ENCODE assay signal across 12 cellular contexts in the genomic region with DNA sequence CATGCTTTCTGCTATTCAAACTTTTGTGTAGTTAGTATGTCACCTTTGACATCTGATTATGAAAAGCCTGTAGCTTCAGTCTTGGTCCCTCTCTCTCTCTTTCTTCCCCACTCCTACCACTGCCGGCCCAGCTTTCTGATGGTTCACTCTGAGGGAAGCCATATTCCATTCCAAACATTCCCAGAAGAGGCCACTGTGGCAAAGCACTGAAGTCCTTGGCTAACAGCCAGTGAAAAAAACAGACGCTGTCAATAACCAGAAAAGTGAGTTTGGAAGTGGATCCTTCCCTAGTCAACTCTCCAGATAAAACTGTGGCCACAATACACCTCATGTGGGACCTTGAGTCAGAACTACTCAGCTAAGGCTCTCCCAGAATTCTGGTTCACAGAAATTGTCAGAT.
A peak's percentile ranks its signal among the peaks of the same experiment; 100 is the strongest.
DNase-seq lines count a peak whose midpoint lies in the region; ATAC-seq and TF ChIP-seq lines count a peak whose summit lies in the region.
"Had no signal": no experiment of that assay in that cellular context is flagged by ENCODE, and none has a peak within 500 bp of the region (broad histone marks: within the 10 kb centered on the region; RNA-seq: fewer than 3 reads in every experiment).

No MANE protein-coding gene starts in this region.

- H3K4me3 Mint-ChIP-seq in MCF 10A (ENCODE audit: unreplicated experiment), result no peak overlapping the region
- no peak overlapping the region for H3K4me3 Mint-ChIP-seq in activated T-cell treated with anti-CD3 and anti-CD28 coated beads, Interleukin-2, amount 50 U/mL, for 24 hours

- TF ChIP-seq CTCF in MCF 10A (IDR thresholded peaks at IDR 0.05; ENCODE audit: unreplicated experiment) (no peak), breast epithelium (IDR thresholded peaks at IDR 0.05) (peak in 1 of 3 donors; percentile 32), Panc1 (IDR thresholded peaks at IDR 0.05) (peak; percentile 15; the same call in 1 of the 2 replicates)

- BruUV-seq in MCF 10A (replicated peaks; lab: Mats Ljungman, UMichigan) (no TSS peak), Panc1 (replicated peaks; lab: Mats Ljungman, UMichigan) (no TSS peak)

- H3K27ac Mint-ChIP-seq in MCF 10A (ENCODE audit: low read depth, unreplicated experiment), result no peak overlapping the region
- H3K27ac Mint-ChIP-seq in activated T-cell treated with anti-CD3 and anti-CD28 coated beads, Interleukin-2, amount 50 U/mL, for 24 hours, result no peak overlapping the region

- DNase-seq in MCF 10A (ENCODE audit: unreplicated experiment) (peak; percentile 35), breast epithelium (ENCODE audit: low spot score in 2 of 2) (no peak), Panc1 (ENCODE audit: low read depth, low spot score) (no peak), left ventricle myocardium superior (no peak), substantia nigra (lab: John Stamatoyannopoulos, UW) (peak in 33 of 49 donors; percentile 0 to 58 (median 7)), middle frontal gyrus (ENCODE audit: extremely low spot score, low spot score) (no peak), EL (no peak)
- no peak for DNase-seq in activated T-cell treated with anti-CD3 and anti-CD28 coated beads, Interleukin-2, amount 50 U/mL, for 24 hours
- DNase-seq: activated naive CD4-positive, alpha-beta T cell treated with Interleukin-2 at 50 U/mL for 16 hours had no signal

- intact Hi-C loops in MCF 10A (cut with micrococcal nuclease) (loop anchor here (10.0 kb wide), 1 partner anchor 392 kb away; no protein-coding TSS in a partner anchor), breast epithelium (cut with DNase I; ENCODE audit: low total_unique reads) (loop anchor here (10.0 kb wide), 1 partner anchor 48 kb away; no protein-coding TSS in a partner anchor), Panc1 (cut with micrococcal nuclease; ENCODE audit: unreplicated experiment) (no loop called here), left ventricle myocardium superior (cut with micrococcal nuclease) (loop anchor here (5.0 kb wide), 1 partner anchor 389 kb away; no protein-coding TSS in a partner anchor)

- no peak for TF ChIP-seq POLR2A in breast epithelium (IDR thresholded peaks at IDR 0.05)

- H3K36me3 Mint-ChIP-seq in MCF 10A (ENCODE audit: insufficient read depth, unreplicated experiment), result no peaks in the 10 kb centered on the region
- no peaks in the 10 kb centered on the region for H3K36me3 Mint-ChIP-seq in activated T-cell treated with anti-CD3 and anti-CD28 coated beads, Interleukin-2, amount 50 U/mL, for 24 hours (ENCODE audit: low read depth)

- H3K9me3 Mint-ChIP-seq in MCF 10A (ENCODE audit: unreplicated experiment), result no peaks in the 10 kb centered on the region
- peaks cover 3% of the 10 kb centered on the region for H3K9me3 Mint-ChIP-seq in activated T-cell treated with anti-CD3 and anti-CD28 coated beads, Interleukin-2, amount 50 U/mL, for 24 hours

- POLR2A ChIA-PET in MCF 10A (lab: Yijun Ruan, JAX) (no interaction called here), Panc1 (lab: Charles Lee) (no interaction called here)

- H3K27ac ChIP-seq in breast epithelium (no peak overlapping the region), Panc1 (ENCODE audit: low read length) (no peak overlapping the region), substantia nigra (ENCODE audit: low read depth, low read length, poor library complexity, severe bottlenecking) (no peak overlapping the region)
- H3K27ac ChIP-seq: gastroesophageal sphincter, HL-60, skin epidermis had no signal

- no peaks in the 10 kb centered on the region for H3K4me1 Mint-ChIP-seq in MCF 10A (ENCODE audit: insufficient read depth, unreplicated experiment)
- no peaks in the 10 kb centered on the region for H3K4me1 Mint-ChIP-seq in activated T-cell treated with anti-CD3 and anti-CD28 coated beads, Interleukin-2, amount 50 U/mL, for 24 hours (ENCODE audit: low read depth)

- H3K36me3 ChIP-seq in breast epithelium, result no peaks in the 10 kb centered on the region
- H3K36me3 ChIP-seq in Panc1 (ENCODE audit: control insufficient read depth, insufficient read depth, low read length), result no peaks in the 10 kb centered on the region
- H3K36me3 ChIP-seq: gastroesophageal sphincter had no signal

- H3K9me3 ChIP-seq in breast epithelium (no peaks in the 10 kb centered on the region), Panc1 (ENCODE audit: control insufficient read depth, insufficient read depth, low read depth, low read length) (no peaks in the 10 kb centered on the region)
- H3K9me3 ChIP-seq: gastroesophageal sphincter had no signal

- ATAC-seq in Panc1, result no peak
- ATAC-seq in left ventricle myocardium superior, result peak; percentile 18
- ATAC-seq: gastroesophageal sphincter had no signal

- no peaks in the 10 kb centered on the region for H3K4me1 ChIP-seq in breast epithelium
- no peaks in the 10 kb centered on the region for H3K4me1 ChIP-seq in Panc1 (ENCODE audit: control insufficient read depth, insufficient read depth, low read length)
- H3K4me1 ChIP-seq: gastroesophageal sphincter had no signal

- CTCF ChIA-PET in MCF 10A (lab: Yijun Ruan, JAX) (interaction anchor here (0.6 to 1.2 kb wide), 2 partner anchors 153 to 263 kb away, joined by 3 read pairs; no protein-coding TSS in a partner anchor), Panc1 (lab: Charles Lee) (no interaction called here)

- in situ Hi-C loops in Panc1 (cut with HindIII; ENCODE audit: low pct_unique_long_range_greater_than_20kb, low sequenced_read_pairs), result no loop called here

- H3K4me3 ChIP-seq in breast epithelium (no peak overlapping the region), Panc1 (ENCODE audit: low read depth in 2 of 2, low read length in 2 of 2) (no peak overlapping the region)
- H3K4me3 ChIP-seq: gastroesophageal sphincter, skin epidermis had no signal

- H3K27me3 Mint-ChIP-seq in MCF 10A (ENCODE audit: insufficient read depth, unreplicated experiment), result peaks cover 35% of the 10 kb centered on the region
- H3K27me3 Mint-ChIP-seq in activated T-cell treated with anti-CD3 and anti-CD28 coated beads, Interleukin-2, amount 50 U/mL, for 24 hours, result no peaks in the 10 kb centered on the region

- H3K27me3 ChIP-seq in breast epithelium, result no peaks in the 10 kb centered on the region
- H3K27me3 ChIP-seq in Panc1 (ENCODE audit: control insufficient read depth, insufficient read depth, low read length), result no peaks in the 10 kb centered on the region
- H3K27me3 ChIP-seq: gastroesophageal sphincter had no signal

Comparison
In these comparisons a context has a peak if more than half of its experiments do, and no peak if none do; other contexts are left out.
1. DNase-seq: peak in MCF 10A (single experiment) and substantia nigra (33 of 49); none in breast epithelium (0 of 2), Panc1 (single experiment), left ventricle myocardium superior (single experiment), middle frontal gyrus (single experiment), activated T-cell treated with anti-CD3 and anti-CD28 coated beads, Interleukin-2, amount 50 U/mL, for 24 hours (single experiment) and EL (single experiment).